ENCODE assay signal across 1 cellular context in the genomic region with DNA sequence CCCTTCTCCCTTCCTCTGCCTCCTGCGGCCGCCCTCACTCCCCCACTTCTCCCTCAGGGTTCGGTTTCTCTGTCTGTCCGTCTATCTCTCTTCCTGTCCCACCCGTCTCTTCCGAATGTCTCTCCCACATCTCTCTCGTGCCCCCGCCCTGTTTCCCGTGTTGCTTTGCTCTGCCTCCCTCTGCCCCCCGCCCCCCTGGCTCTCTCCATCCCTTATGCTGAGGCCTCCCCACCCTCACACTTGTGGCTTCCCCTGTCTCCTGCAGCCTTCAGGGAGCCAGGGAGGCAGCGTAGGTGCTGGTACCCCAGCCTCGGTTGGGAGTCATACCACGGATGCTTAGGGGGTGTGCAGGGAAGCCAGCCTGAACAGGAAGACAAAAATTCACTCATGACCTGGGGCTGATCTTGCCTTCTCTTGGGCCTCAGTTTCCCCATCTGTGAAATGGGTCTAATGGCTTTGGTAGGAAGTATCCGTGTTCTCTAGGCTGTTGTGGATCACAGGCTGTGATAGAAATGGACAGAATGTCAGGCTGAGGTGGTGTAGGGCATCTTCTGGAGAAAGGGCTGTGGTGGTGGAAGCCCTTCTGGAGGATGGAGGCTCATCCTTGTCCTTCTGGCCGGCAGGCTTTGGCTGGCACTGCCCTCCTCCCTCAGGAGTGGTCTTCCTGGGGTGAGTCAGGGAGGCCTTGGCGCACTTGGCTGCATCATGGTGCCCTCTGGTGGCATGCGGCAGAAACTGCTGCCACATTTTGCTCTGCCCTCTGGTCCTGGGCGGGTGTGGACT.
TF ChIP-seq lines count a peak whose summit lies in the region.

No MANE protein-coding gene starts in this region.

TF ChIP-seq in HEK293, 187 proteins besides CTCF, POLR2A, EP300 and RAD21 (continued from another document):
- TF ChIP-seq, protein P1, sequence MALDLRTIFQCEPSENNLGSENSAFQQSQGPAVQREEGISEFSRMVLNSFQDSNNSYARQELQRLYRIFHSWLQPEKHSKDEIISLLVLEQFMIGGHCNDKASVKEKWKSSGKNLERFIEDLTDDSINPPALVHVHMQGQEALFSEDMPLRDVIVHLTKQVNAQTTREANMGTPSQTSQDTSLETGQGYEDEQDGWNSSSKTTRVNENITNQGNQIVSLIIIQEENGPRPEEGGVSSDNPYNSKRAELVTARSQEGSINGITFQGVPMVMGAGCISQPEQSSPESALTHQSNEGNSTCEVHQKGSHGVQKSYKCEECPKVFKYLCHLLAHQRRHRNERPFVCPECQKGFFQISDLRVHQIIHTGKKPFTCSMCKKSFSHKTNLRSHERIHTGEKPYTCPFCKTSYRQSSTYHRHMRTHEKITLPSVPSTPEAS (tag by site-specific recombination; IDR thresholded peaks at IDR 0.05), result 0 out of 2 replicates have a peak, but pooled peaks have one; percentile 13
- TF ChIP-seq ZNF239 (tag by site-specific recombination; IDR thresholded peaks at IDR 0.05), result peak; percentile 6; the same call in 1 of the 2 replicates
- TF ChIP-seq MZF1 (tag by site-specific recombination; IDR thresholded peaks at IDR 0.05; ENCODE audit: borderline replicate concordance), result no peak
- no peak for TF ChIP-seq KLF9 (tag by site-specific recombination; IDR thresholded peaks at IDR 0.05; ENCODE audit: low read depth)
- TF ChIP-seq, protein P2, sequence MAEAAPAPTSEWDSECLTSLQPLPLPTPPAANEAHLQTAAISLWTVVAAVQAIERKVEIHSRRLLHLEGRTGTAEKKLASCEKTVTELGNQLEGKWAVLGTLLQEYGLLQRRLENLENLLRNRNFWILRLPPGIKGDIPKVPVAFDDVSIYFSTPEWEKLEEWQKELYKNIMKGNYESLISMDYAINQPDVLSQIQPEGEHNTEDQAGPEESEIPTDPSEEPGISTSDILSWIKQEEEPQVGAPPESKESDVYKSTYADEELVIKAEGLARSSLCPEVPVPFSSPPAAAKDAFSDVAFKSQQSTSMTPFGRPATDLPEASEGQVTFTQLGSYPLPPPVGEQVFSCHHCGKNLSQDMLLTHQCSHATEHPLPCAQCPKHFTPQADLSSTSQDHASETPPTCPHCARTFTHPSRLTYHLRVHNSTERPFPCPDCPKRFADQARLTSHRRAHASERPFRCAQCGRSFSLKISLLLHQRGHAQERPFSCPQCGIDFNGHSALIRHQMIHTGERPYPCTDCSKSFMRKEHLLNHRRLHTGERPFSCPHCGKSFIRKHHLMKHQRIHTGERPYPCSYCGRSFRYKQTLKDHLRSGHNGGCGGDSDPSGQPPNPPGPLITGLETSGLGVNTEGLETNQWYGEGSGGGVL (tag by site-specific recombination; IDR thresholded peaks at IDR 0.05), result no peak
- TF ChIP-seq, protein P3, sequence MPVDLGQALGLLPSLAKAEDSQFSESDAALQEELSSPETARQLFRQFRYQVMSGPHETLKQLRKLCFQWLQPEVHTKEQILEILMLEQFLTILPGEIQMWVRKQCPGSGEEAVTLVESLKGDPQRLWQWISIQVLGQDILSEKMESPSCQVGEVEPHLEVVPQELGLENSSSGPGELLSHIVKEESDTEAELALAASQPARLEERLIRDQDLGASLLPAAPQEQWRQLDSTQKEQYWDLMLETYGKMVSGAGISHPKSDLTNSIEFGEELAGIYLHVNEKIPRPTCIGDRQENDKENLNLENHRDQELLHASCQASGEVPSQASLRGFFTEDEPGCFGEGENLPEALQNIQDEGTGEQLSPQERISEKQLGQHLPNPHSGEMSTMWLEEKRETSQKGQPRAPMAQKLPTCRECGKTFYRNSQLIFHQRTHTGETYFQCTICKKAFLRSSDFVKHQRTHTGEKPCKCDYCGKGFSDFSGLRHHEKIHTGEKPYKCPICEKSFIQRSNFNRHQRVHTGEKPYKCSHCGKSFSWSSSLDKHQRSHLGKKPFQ (tag by site-specific recombination; IDR thresholded peaks at IDR 0.05), result no peak
- TF ChIP-seq ZNF654 (tag by site-specific recombination; IDR thresholded peaks at IDR 0.05; ENCODE audit: low read depth), result peak; percentile 86
- TF ChIP-seq WT1 (tag by site-specific recombination; IDR thresholded peaks at IDR 0.05), result no peak
- 0 out of 2 replicates have a peak, but pooled peaks have one; percentile 15 for TF ChIP-seq KLF1 (tag by site-specific recombination; IDR thresholded peaks at IDR 0.05)
- no peak for TF ChIP-seq TRIM28 (IDR thresholded peaks at IDR 0.05; ENCODE audit: borderline replicate concordance, low read length)
- no peak for TF ChIP-seq ZNF132 (tag by site-specific recombination; IDR thresholded peaks at IDR 0.05; ENCODE audit: borderline replicate concordance)
- peak; percentile 55; the same call in 1 of the 2 replicates for TF ChIP-seq KLF16 (tag by site-specific recombination; IDR thresholded peaks at IDR 0.05)
